1 cellular context compared by ENCODE assay signal in genomic region chr1:32250893-32251716, GRCh38.
TF ChIP-seq lines count a peak whose summit lies in the region.

LCK (plus strand) TSS chr1:32251265; CDS start chr1:32274330, 23,065 bp downstream.

TF ChIP-seq in GM23338, 12 proteins besides CTCF, POLR2A, EP300 and RAD21 (continued from another document):
- TF ChIP-seq ZNF462 (CRISPR knock-in tag; IDR thresholded peaks at IDR 0.05): no peak
- TF ChIP-seq NANOG (IDR thresholded peaks at IDR 0.05; ENCODE audit: borderline replicate concordance): no peak
- TF ChIP-seq EZH2 (IDR thresholded peaks at IDR 0.05; ENCODE audit: low read depth, unreplicated experiment): no peak
- TF ChIP-seq EZH2phosphoT487 (IDR thresholded peaks at IDR 0.05; ENCODE audit: unreplicated experiment): no peak
- no peak for TF ChIP-seq JUNB (IDR thresholded peaks at IDR 0.05; ENCODE audit: unreplicated experiment)
- no peak for TF ChIP-seq CREB1 (CRISPR knock-in tag; IDR thresholded peaks at IDR 0.05; ENCODE audit: low read depth)
- no peak for TF ChIP-seq ZNF331 (CRISPR knock-in tag; IDR thresholded peaks at IDR 0.05; ENCODE audit: low read depth)
- TF ChIP-seq STAT1 (IDR thresholded peaks at IDR 0.05; ENCODE audit: unreplicated experiment): no peak
